Comparison of ENCODE assay signal across 14 cellular contexts in genomic region chr9:72444436-72444835, GRCh38.
DNase-seq lines count a peak whose midpoint lies in the region; ATAC-seq and TF ChIP-seq lines count a peak whose summit lies in the region.
"Had no signal": no experiment of that assay in that cellular context is flagged by ENCODE, and none has a peak within 500 bp of the region (broad histone marks: within the 10 kb centered on the region; RNA-seq: fewer than 3 reads in every experiment).

No MANE protein-coding gene starts in this region.

- intact Hi-C loops in CD4-positive, alpha-beta memory T cell (cut with micrococcal nuclease) = loop anchor here (5.0 kb wide), 2 partner anchors 33 to 152 kb away; no protein-coding TSS in a partner anchor
- intact Hi-C loops in psoas muscle (cut with DNase I) = no loop called here

- no peaks in the 10 kb centered on the region for H3K36me3 ChIP-seq in CD4-positive, alpha-beta memory T cell (ENCODE audit: insufficient read depth, low read length)
- H3K36me3 ChIP-seq in psoas muscle (ENCODE audit: insufficient read depth in 1 of 2, low read depth in 1 of 2) = no peaks in the 10 kb centered on the region

- POLR2A ChIA-PET in CD4-positive, alpha-beta memory T cell (lab: Charles Lee; ENCODE audit: partially characterized antibody) = interaction anchor here (0.9 to 2.6 kb wide), 7 partner anchors 11 to 144 kb away, joined by 3 to 29 read pairs (median 7); partner anchors contain the start of gene ZFAND5

- H3K27me3 ChIP-seq in CD4-positive, alpha-beta memory T cell (ENCODE audit: insufficient read depth, low read length) = no peaks in the 10 kb centered on the region
- H3K27me3 ChIP-seq in psoas muscle (ENCODE audit: insufficient read depth in 3 of 3, low read length in 2 of 3) = no peaks in the 10 kb centered on the region

- ATAC-seq in GM19397 (IDR thresholded peaks at IDR 0.05; ENCODE audit: unreplicated experiment) (peak; percentile 2), HG03442 (IDR thresholded peaks at IDR 0.05; ENCODE audit: unreplicated experiment) (peak; percentile 1), HG02870 (IDR thresholded peaks at IDR 0.05; ENCODE audit: unreplicated experiment) (no peak), psoas muscle (no peak), GM18511 (IDR thresholded peaks at IDR 0.05; ENCODE audit: unreplicated experiment) (no peak)

- H3K27ac Mint-ChIP-seq in CD4-positive, alpha-beta memory T cell = peak overlapping the region in 5 of 7 donors; percentile 7 to 86 (median 59)

- no peaks in the 10 kb centered on the region for H3K9me3 ChIP-seq in CD4-positive, alpha-beta memory T cell (ENCODE audit: control insufficient read depth in 1 of 2, low read length in 2 of 2)
- no peaks in the 10 kb centered on the region for H3K9me3 ChIP-seq in psoas muscle

- H3K4me3 ChIP-seq in CD4-positive, alpha-beta memory T cell (ENCODE audit: low read length in 2 of 2) = no peak overlapping the region
- H3K4me3 ChIP-seq in psoas muscle = no peak overlapping the region

- no peak for DNase-seq in CD4-positive, alpha-beta memory T cell
- DNase-seq in epithelial cell of prostate (ENCODE audit: low read depth, low spot score) (peak; percentile 51), psoas muscle (no peak), amygdala (lab: John Stamatoyannopoulos, UW) (no peak)
- DNase-seq: naive thymus-derived CD8-positive, alpha-beta T cell; NCI-H2081; NCI-H774 had no signal

- H3K4me3 Mint-ChIP-seq in CD4-positive, alpha-beta memory T cell = peak overlapping the region in 2 of 8 donors; percentile 59 to 67
- H3K4me3 Mint-ChIP-seq: central memory CD8-positive, alpha-beta T cell had no signal

- no peaks in the 10 kb centered on the region for H3K9me3 Mint-ChIP-seq in CD4-positive, alpha-beta memory T cell
- H3K9me3 Mint-ChIP-seq: activated naive CD4-positive, alpha-beta T cell treated with anti-CD3 and anti-CD28 coated beads, Interleukin-2, amount 50 U/mL, for 72 hours; central memory CD8-positive, alpha-beta T cell; naive thymus-derived CD8-positive, alpha-beta T cell had no signal

- WGBS in psoas muscle, 3 donors = 83 to 97% (median 93%) methylated on average over 1 of the region's 1 CpG

- H3K36me3 Mint-ChIP-seq in CD4-positive, alpha-beta memory T cell = no peaks in the 10 kb centered on the region
- H3K36me3 Mint-ChIP-seq: activated naive CD4-positive, alpha-beta T cell treated with anti-CD3 and anti-CD28 coated beads, Interleukin-2, amount 50 U/mL, for 72 hours; naive thymus-derived CD8-positive, alpha-beta T cell had no signal

- no peaks in the 10 kb centered on the region for H3K27me3 Mint-ChIP-seq in CD4-positive, alpha-beta memory T cell

- no peak overlapping the region for H3K27ac ChIP-seq in CD4-positive, alpha-beta memory T cell (ENCODE audit: low read depth, low read length)
- H3K27ac ChIP-seq in epithelial cell of prostate = peak overlapping the region; percentile 98
- H3K27ac ChIP-seq in psoas muscle = no peak overlapping the region
- H3K27ac ChIP-seq: C4-2B had no signal

- peaks cover 36% of the 10 kb centered on the region for H3K4me1 ChIP-seq in CD4-positive, alpha-beta memory T cell (ENCODE audit: insufficient read depth, low read length)
- no peaks in the 10 kb centered on the region for H3K4me1 ChIP-seq in psoas muscle

- no peak for TF ChIP-seq CTCF in psoas muscle (IDR thresholded peaks at IDR 0.05)

- CTCF ChIA-PET in CD4-positive, alpha-beta memory T cell (lab: Charles Lee; ENCODE audit: partially characterized antibody) = interaction anchor here (1.0 to 2.1 kb wide), 5 partner anchors 10 to 148 kb away, joined by 3 to 8 read pairs (median 7); no protein-coding TSS in a partner anchor

- H3K4me1 Mint-ChIP-seq in CD4-positive, alpha-beta memory T cell = peaks cover 22 to 41% (median 31%) of the 10 kb centered on the region in 4 donors

Comparison
In these comparisons a context has a peak if more than half of its experiments do, and no peak if none do; other contexts are left out.
1. ATAC-seq: peak in GM19397 (single experiment) and HG03442 (single experiment); none in HG02870 (single experiment), psoas muscle (0 of 4) and GM18511 (single experiment).